Comparison of ENCODE assay signal across 11 cellular contexts in the genomic region with DNA sequence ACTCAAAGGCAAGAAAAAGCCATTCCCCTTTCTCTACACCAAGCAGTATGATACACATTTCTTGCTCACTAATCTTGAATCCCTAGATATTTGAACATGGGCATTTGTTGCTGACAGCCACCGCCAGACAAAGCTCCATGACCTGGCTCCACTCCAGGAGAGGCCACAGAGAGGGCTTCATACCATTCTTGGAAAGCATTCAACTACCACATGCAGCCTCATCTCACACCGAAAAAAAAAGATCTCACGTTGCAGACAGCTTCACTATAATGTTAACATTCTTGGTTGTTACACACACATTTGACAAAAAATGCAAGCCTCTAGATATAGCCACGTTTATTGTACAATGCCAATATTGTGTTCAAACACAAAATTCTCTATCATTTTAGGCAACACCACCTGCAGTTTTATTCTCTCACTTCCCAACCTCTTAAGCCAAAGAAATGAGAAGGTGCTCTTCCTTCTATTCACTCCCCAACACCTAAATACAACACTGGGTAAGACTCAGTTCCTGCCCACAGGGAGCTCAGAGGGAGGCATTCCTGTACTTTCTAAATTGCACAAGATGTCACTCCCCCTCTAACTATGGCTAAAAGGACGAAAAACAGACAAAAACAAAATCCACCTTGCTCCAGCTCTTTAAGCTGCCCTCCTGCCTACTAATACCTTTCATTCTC.
A peak's percentile ranks its signal among the peaks of the same experiment; 100 is the strongest.
DNase-seq lines count a peak whose midpoint lies in the region; ATAC-seq, FAIRE-seq and TF ChIP-seq lines count a peak whose summit lies in the region.
"Had no signal": no experiment of that assay in that cellular context is flagged by ENCODE, and none has a peak within 500 bp of the region (broad histone marks: within the 10 kb centered on the region; RNA-seq: fewer than 3 reads in every experiment).

No MANE protein-coding gene starts in this region.

- FAIRE-seq in D721Med (lab: Jason Lieb, UNC): peak; percentile 29
- FAIRE-seq: endometrium had no signal

- ATAC-seq in GM23338: no peak
- no peak for ATAC-seq in activated T-cell treated with anti-CD3 and anti-CD28 coated beads, Interleukin-2, amount 50 U/mL, for 72 hours (replicated peaks in 1 of 2)
- no peak for ATAC-seq in activated T-cell treated with anti-CD3 and anti-CD28 coated beads, Interleukin-2, amount 50 U/mL, for 4 hours

- TF ChIP-seq CTCF in D721Med (IDR thresholded peaks at IDR 0.05; ENCODE audit: insufficient read depth, missing control alignments) (no peak), brain microvascular endothelial cell (IDR thresholded peaks at IDR 0.05; ENCODE audit: low read depth, low read length, missing control alignments) (no peak), GM23338 (conservative IDR thresholded peaks at IDR 0.05; ENCODE audit: low read depth in 2 of 2) (no peak)

- peaks cover 9% of the 10 kb centered on the region for H3K4me1 Mint-ChIP-seq in GM23338
- no peaks in the 10 kb centered on the region for H3K4me1 Mint-ChIP-seq in activated T-cell treated with anti-CD3 and anti-CD28 coated beads, Interleukin-2, amount 50 U/mL, for 72 hours (ENCODE audit: low read depth)
- H3K4me1 Mint-ChIP-seq in activated T-cell treated with anti-CD3 and anti-CD28 coated beads, Interleukin-2, amount 50 U/mL, for 4 hours (ENCODE audit: low read depth): no peaks in the 10 kb centered on the region

- no peaks in the 10 kb centered on the region for H3K36me3 ChIP-seq in brain microvascular endothelial cell (replicated peaks)
- no peaks in the 10 kb centered on the region for H3K36me3 ChIP-seq in GM23338 (ENCODE audit: insufficient read depth)

- H3K27ac Mint-ChIP-seq in GM23338: no peak overlapping the region
- no peak overlapping the region for H3K27ac Mint-ChIP-seq in activated T-cell treated with anti-CD3 and anti-CD28 coated beads, Interleukin-2, amount 50 U/mL, for 72 hours
- H3K27ac Mint-ChIP-seq: activated T-cell treated with anti-CD3 and anti-CD28 coated beads, Interleukin-2, amount 50 U/mL, for 24 hours had no signal

- H3K9me3 Mint-ChIP-seq in GM23338: no peaks in the 10 kb centered on the region
- H3K9me3 Mint-ChIP-seq in activated T-cell treated with anti-CD3 and anti-CD28 coated beads, Interleukin-2, amount 50 U/mL, for 72 hours: no peaks in the 10 kb centered on the region
- no peaks in the 10 kb centered on the region for H3K9me3 Mint-ChIP-seq in activated T-cell treated with anti-CD3 and anti-CD28 coated beads, Interleukin-2, amount 50 U/mL, for 4 hours
- H3K9me3 Mint-ChIP-seq: activated T-cell treated with anti-CD3 and anti-CD28 coated beads, Interleukin-2, amount 50 U/mL, for 24 hours had no signal

- H3K27me3 ChIP-seq in brain microvascular endothelial cell (replicated peaks): no peaks in the 10 kb centered on the region
- no peaks in the 10 kb centered on the region for H3K27me3 ChIP-seq in layer of hippocampus (ENCODE audit: control insufficient read depth, insufficient read depth, low read length)
- no peaks in the 10 kb centered on the region for H3K27me3 ChIP-seq in GM23338 (ENCODE audit: insufficient read depth)

- no peaks in the 10 kb centered on the region; the same call in 2 of the 3 replicates for H3K36me3 Mint-ChIP-seq in GM23338 (ENCODE audit: low read depth)
- H3K36me3 Mint-ChIP-seq in activated T-cell treated with anti-CD3 and anti-CD28 coated beads, Interleukin-2, amount 50 U/mL, for 72 hours (ENCODE audit: insufficient read depth in 2 of 2): no peaks in the 10 kb centered on the region
- no peaks in the 10 kb centered on the region for H3K36me3 Mint-ChIP-seq in activated T-cell treated with anti-CD3 and anti-CD28 coated beads, Interleukin-2, amount 50 U/mL, for 4 hours (ENCODE audit: insufficient read depth)

- no peak overlapping the region for H2AFZ ChIP-seq in GM23338

- H3K27ac ChIP-seq in brain microvascular endothelial cell: no peak overlapping the region
- H3K27ac ChIP-seq in layer of hippocampus (ENCODE audit: low read depth, low read length): peak overlapping the region; percentile 2
- H3K27ac ChIP-seq in GM23338 (ENCODE audit: low read depth): no peak overlapping the region

- no peak overlapping the region for H3K4me2 ChIP-seq in GM23338

- H3K4me3 ChIP-seq in brain microvascular endothelial cell (ENCODE audit: low read depth, low read length) (no peak overlapping the region), GM23338 (no peak overlapping the region)

- peaks cover 3% of the 10 kb centered on the region for H3K27me3 Mint-ChIP-seq in GM23338 (ENCODE audit: insufficient read depth, low read depth, poor library complexity)
- H3K27me3 Mint-ChIP-seq in activated T-cell treated with anti-CD3 and anti-CD28 coated beads, Interleukin-2, amount 50 U/mL, for 72 hours (ENCODE audit: low read depth): no peaks in the 10 kb centered on the region
- H3K27me3 Mint-ChIP-seq in activated T-cell treated with anti-CD3 and anti-CD28 coated beads, Interleukin-2, amount 50 U/mL, for 4 hours (ENCODE audit: low read depth): peaks cover 3% of the 10 kb centered on the region
- H3K27me3 Mint-ChIP-seq: activated T-cell treated with anti-CD3 and anti-CD28 coated beads, Interleukin-2, amount 50 U/mL, for 24 hours had no signal

- no peaks in the 10 kb centered on the region for H4K20me1 ChIP-seq in GM23338 (replicated peaks; ENCODE audit: insufficient read depth)

- DNase-seq in D721Med (ENCODE audit: insufficient read length, low spot score) (no peak), NCI-H2029 treated with DMSO at 0.1 percent for 48 hours (lab: John Stamatoyannopoulos, UW) (peak; percentile 2), brain microvascular endothelial cell (peak; percentile 67), GM23338 (ENCODE audit: low spot score) (no peak), NCI-H1048 (lab: John Stamatoyannopoulos, UW) (no peak)
- no peak for DNase-seq in activated T-cell treated with anti-CD3 and anti-CD28 coated beads, Interleukin-2, amount 50 U/mL, for 72 hours
- DNase-seq in activated T-cell treated with anti-CD3 and anti-CD28 coated beads, Interleukin-2, amount 50 U/mL, for 4 hours: no peak
- DNase-seq: activated T-cell treated with anti-CD3 and anti-CD28 coated beads, Interleukin-2, amount 50 U/mL, for 24 hours; H7 had no signal

- H3K79me2 ChIP-seq in GM23338 (replicated peaks; ENCODE audit: insufficient read depth): no peaks in the 10 kb centered on the region; the same call in 1 of the 2 replicates

- no peaks in the 10 kb centered on the region for H3F3A ChIP-seq in GM23338 (replicated peaks; ENCODE audit: low read depth)

- in situ Hi-C loops in brain microvascular endothelial cell (cut with HindIII; ENCODE audit: low pct_ligation_motif_present, low sequenced_read_pairs): no loop called here

- H3K9me2 ChIP-seq in GM23338 (ENCODE audit: insufficient read depth): peaks cover 5% of the 10 kb centered on the region; the same call in 1 of the 2 replicates

- H3K4me1 ChIP-seq in GM23338 (ENCODE audit: insufficient read depth): peaks cover 28% of the 10 kb centered on the region

- no peak overlapping the region for H3K4me3 Mint-ChIP-seq in GM23338
- no peak overlapping the region for H3K4me3 Mint-ChIP-seq in activated T-cell treated with anti-CD3 and anti-CD28 coated beads, Interleukin-2, amount 50 U/mL, for 72 hours
- H3K4me3 Mint-ChIP-seq in activated T-cell treated with anti-CD3 and anti-CD28 coated beads, Interleukin-2, amount 50 U/mL, for 4 hours: no peak overlapping the region
- H3K4me3 Mint-ChIP-seq: activated T-cell treated with anti-CD3 and anti-CD28 coated beads, Interleukin-2, amount 50 U/mL, for 24 hours had no signal

TF ChIP-seq in GM23338, 12 proteins besides CTCF, POLR2A, EP300 and RAD21 (continues in another document):
- TF ChIP-seq EZH2 (IDR thresholded peaks at IDR 0.05; ENCODE audit: low read depth, unreplicated experiment): no peak
- no peak for TF ChIP-seq ZNF331 (CRISPR knock-in tag; IDR thresholded peaks at IDR 0.05; ENCODE audit: low read depth)
- no peak for TF ChIP-seq NANOG (IDR thresholded peaks at IDR 0.05; ENCODE audit: borderline replicate concordance)
- no peak for TF ChIP-seq POLR2AphosphoS5 (IDR thresholded peaks at IDR 0.05; ENCODE audit: low read depth)
- TF ChIP-seq, protein P1, sequence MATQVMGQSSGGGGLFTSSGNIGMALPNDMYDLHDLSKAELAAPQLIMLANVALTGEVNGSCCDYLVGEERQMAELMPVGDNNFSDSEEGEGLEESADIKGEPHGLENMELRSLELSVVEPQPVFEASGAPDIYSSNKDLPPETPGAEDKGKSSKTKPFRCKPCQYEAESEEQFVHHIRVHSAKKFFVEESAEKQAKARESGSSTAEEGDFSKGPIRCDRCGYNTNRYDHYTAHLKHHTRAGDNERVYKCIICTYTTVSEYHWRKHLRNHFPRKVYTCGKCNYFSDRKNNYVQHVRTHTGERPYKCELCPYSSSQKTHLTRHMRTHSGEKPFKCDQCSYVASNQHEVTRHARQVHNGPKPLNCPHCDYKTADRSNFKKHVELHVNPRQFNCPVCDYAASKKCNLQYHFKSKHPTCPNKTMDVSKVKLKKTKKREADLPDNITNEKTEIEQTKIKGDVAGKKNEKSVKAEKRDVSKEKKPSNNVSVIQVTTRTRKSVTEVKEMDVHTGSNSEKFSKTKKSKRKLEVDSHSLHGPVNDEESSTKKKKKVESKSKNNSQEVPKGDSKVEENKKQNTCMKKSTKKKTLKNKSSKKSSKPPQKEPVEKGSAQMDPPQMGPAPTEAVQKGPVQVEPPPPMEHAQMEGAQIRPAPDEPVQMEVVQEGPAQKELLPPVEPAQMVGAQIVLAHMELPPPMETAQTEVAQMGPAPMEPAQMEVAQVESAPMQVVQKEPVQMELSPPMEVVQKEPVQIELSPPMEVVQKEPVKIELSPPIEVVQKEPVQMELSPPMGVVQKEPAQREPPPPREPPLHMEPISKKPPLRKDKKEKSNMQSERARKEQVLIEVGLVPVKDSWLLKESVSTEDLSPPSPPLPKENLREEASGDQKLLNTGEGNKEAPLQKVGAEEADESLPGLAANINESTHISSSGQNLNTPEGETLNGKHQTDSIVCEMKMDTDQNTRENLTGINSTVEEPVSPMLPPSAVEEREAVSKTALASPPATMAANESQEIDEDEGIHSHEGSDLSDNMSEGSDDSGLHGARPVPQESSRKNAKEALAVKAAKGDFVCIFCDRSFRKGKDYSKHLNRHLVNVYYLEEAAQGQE (IDR thresholded peaks at IDR 0.05; ENCODE audit: unreplicated experiment): no peak
- TF ChIP-seq JUNB (IDR thresholded peaks at IDR 0.05; ENCODE audit: unreplicated experiment): no peak
- TF ChIP-seq ETS1 (IDR thresholded peaks at IDR 0.05): no peak
- TF ChIP-seq CREB1 (CRISPR knock-in tag; IDR thresholded peaks at IDR 0.05; ENCODE audit: low read depth): no peak

Comparison
In these comparisons a context has a peak if more than half of its experiments do, and no peak if none do; other contexts are left out.
1. DNase-seq: peak in NCI-H2029 treated with DMSO at 0.1 percent for 48 hours (single experiment) and brain microvascular endothelial cell (single experiment); none in D721Med (single experiment), GM23338 (single experiment), NCI-H1048 (single experiment), activated T-cell treated with anti-CD3 and anti-CD28 coated beads, Interleukin-2, amount 50 U/mL, for 72 hours (0 of 2) and activated T-cell treated with anti-CD3 and anti-CD28 coated beads, Interleukin-2, amount 50 U/mL, for 4 hours (single experiment).